In genomic region chr5:78500028-78500427, GRCh38 we compare ENCODE assay signal across 16 cellular contexts.
A peak's percentile ranks its signal among the peaks of the same experiment; 100 is the strongest.
DNase-seq lines count a peak whose midpoint lies in the region; ATAC-seq, FAIRE-seq and TF ChIP-seq lines count a peak whose summit lies in the region.
"Had no signal": no experiment of that assay in that cellular context is flagged by ENCODE, and none has a peak within 500 bp of the region (broad histone marks: within the 10 kb centered on the region; RNA-seq: fewer than 3 reads in every experiment).

No MANE protein-coding gene starts in this region.

- H3K27ac ChIP-seq in GM23248 (no peak overlapping the region), endodermal cell (ENCODE audit: low read depth, low read length) (no peak overlapping the region), psoas muscle (no peak overlapping the region)
- H3K27ac ChIP-seq: BLaER1 treated with 17β-estradiol and CSF1 and Interleukin-3, amounts not matched to agents 10 nM and 100 nM; SK-N-MC had no signal

- peak; percentile 36 for DNase-seq in AG08395 (ENCODE audit: low spot score)
- DNase-seq in GM23248 = peak; percentile 32
- no peak for DNase-seq in endodermal cell
- DNase-seq in foreskin fibroblast = peak; percentile 52 to 68
- no peak for DNase-seq in DMS79 (lab: John Stamatoyannopoulos, UW)
- DNase-seq in lower leg skin (ENCODE audit: low spot score in 2 of 2) = no peak
- DNase-seq in D721Med (ENCODE audit: insufficient read length, low spot score) = no peak
- DNase-seq in psoas muscle = no peak
- DNase-seq: CD8-positive, alpha-beta T cell; KBM-7; NCI-H1436; NCI-H1930 had no signal

- H3K36me3 ChIP-seq in GM23248 (ENCODE audit: low read depth) (no peaks in the 10 kb centered on the region), endodermal cell (ENCODE audit: control insufficient read depth, insufficient read depth, low read length) (peaks cover 37% of the 10 kb centered on the region), psoas muscle (ENCODE audit: insufficient read depth in 1 of 2, low read depth in 1 of 2) (no peaks in the 10 kb centered on the region)

- peaks cover 92% of the 10 kb centered on the region for H3K4me1 Mint-ChIP-seq in endodermal cell

- no peak for TF ChIP-seq POLR2A in lower leg skin (IDR thresholded peaks at IDR 0.05)

- in situ Hi-C loops in GM23248 (cut with MboI) = no loop called here

- TF ChIP-seq CTCF in endodermal cell (conservative IDR thresholded peaks at IDR 0.05) = no peak
- TF ChIP-seq CTCF in foreskin fibroblast (IDR thresholded peaks at IDR 0.05; ENCODE audit: low read depth, low read length) = no peak
- no peak for TF ChIP-seq CTCF in lower leg skin (IDR thresholded peaks at IDR 0.05)
- no peak for TF ChIP-seq CTCF in D721Med (IDR thresholded peaks at IDR 0.05; ENCODE audit: insufficient read depth, missing control alignments)
- TF ChIP-seq CTCF in psoas muscle (IDR thresholded peaks at IDR 0.05) = no peak

- H4K20me1 ChIP-seq in GM23248 (ENCODE audit: insufficient read depth) = no peaks in the 10 kb centered on the region

- H3K4me3 ChIP-seq in GM23248 (no peak overlapping the region), endodermal cell (ENCODE audit: low read length) (peak overlapping the region; percentile 49), foreskin fibroblast (ENCODE audit: low read depth in 1 of 2, low read length in 2 of 2) (no peak overlapping the region), lower leg skin (ENCODE audit: low read depth, poor library complexity, severe bottlenecking) (no peak overlapping the region), psoas muscle (no peak overlapping the region)
- H3K4me3 ChIP-seq: BLaER1 treated with 17β-estradiol and CSF1 and Interleukin-3, amounts not matched to agents 10 nM and 100 nM; SK-N-MC had no signal

- H3K9me3 ChIP-seq in GM23248 (ENCODE audit: low read depth) (no peaks in the 10 kb centered on the region), endodermal cell (ENCODE audit: control insufficient read depth, low read length) (no peaks in the 10 kb centered on the region), psoas muscle (no peaks in the 10 kb centered on the region)
- H3K9me3 ChIP-seq: BLaER1 treated with 17β-estradiol and CSF1 and Interleukin-3, amounts not matched to agents 10 nM and 100 nM had no signal

- no peaks in the 10 kb centered on the region for H3K27me3 Mint-ChIP-seq in endodermal cell (ENCODE audit: insufficient read depth)

- ATAC-seq in psoas muscle = no peak
- ATAC-seq: CD8-positive, alpha-beta T cell; Panc1 had no signal

- intact Hi-C loops in lower leg skin (cut with DNase I; ENCODE audit: low total_unique reads) (no loop called here), psoas muscle (cut with DNase I) (no loop called here)

- 59 to 61% methylated on average over 2 of the region's 2 CpGs for WGBS in GM23248 (ENCODE audit: low coverage in 1 of 2, low lambda C conversion rate in 2 of 2, missing lambda C conversion rate in 2 of 2), 2 experiments
- 80 to 92% methylated on average over 1 to 2 of the region's 2 CpGs for WGBS in endodermal cell (ENCODE audit: insufficient coverage in 1 of 2, insufficient read length in 1 of 2), 2 experiments
- WGBS in lower leg skin, 2 donors = 80 to 97% methylated on average over 2 of the region's 2 CpGs
- 86 to 95% (median 92%) methylated on average over 2 of the region's 2 CpGs for WGBS in psoas muscle, 3 donors

- peaks cover 33% of the 10 kb centered on the region for H3K36me3 Mint-ChIP-seq in endodermal cell (ENCODE audit: low read depth)
- H3K36me3 Mint-ChIP-seq: CD8-positive, alpha-beta T cell had no signal

- no peaks in the 10 kb centered on the region for H3K9me3 Mint-ChIP-seq in endodermal cell
- H3K9me3 Mint-ChIP-seq: CD8-positive, alpha-beta T cell had no signal

- no peaks in the 10 kb centered on the region for H3K9me2 ChIP-seq in GM23248 (ENCODE audit: insufficient read depth)

- H3K27ac Mint-ChIP-seq in endodermal cell = peak overlapping the region; percentile 87
- H3K27ac Mint-ChIP-seq: CD8-positive, alpha-beta T cell had no signal

- peaks cover 41% of the 10 kb centered on the region for H3F3A ChIP-seq in GM23248 (ENCODE audit: insufficient read depth)

- no peak for FAIRE-seq in D721Med (lab: Jason Lieb, UNC)
- FAIRE-seq: H54 had no signal

- no peak overlapping the region for H2AFZ ChIP-seq in GM23248

- no peak overlapping the region for H3K4me2 ChIP-seq in GM23248 (ENCODE audit: unreplicated experiment)

- H3K4me1 ChIP-seq in GM23248 (ENCODE audit: insufficient read depth) (peaks cover 68% of the 10 kb centered on the region), endodermal cell (ENCODE audit: control insufficient read depth, insufficient read depth, low read length) (peaks cover 32% of the 10 kb centered on the region), psoas muscle (peaks cover 38% of the 10 kb centered on the region)

- H3K27me3 ChIP-seq in GM23248 (replicated peaks; ENCODE audit: insufficient read depth) (no peaks in the 10 kb centered on the region), endodermal cell (ENCODE audit: control insufficient read depth, insufficient read depth, low read length, poor library complexity, severe bottlenecking) (no peaks in the 10 kb centered on the region), psoas muscle (ENCODE audit: insufficient read depth in 3 of 3, low read length in 2 of 3) (no peaks in the 10 kb centered on the region)
- H3K27me3 ChIP-seq: BLaER1 treated with 17β-estradiol and CSF1 and Interleukin-3, amounts not matched to agents 10 nM and 100 nM had no signal

- peaks cover 44% of the 10 kb centered on the region; the same call in 1 of the 2 replicates for H3K79me2 ChIP-seq in GM23248 (ENCODE audit: insufficient read depth)

- H3K9ac ChIP-seq in GM23248 = no peak overlapping the region
- H3K9ac ChIP-seq in endodermal cell (ENCODE audit: extremely low read depth, low read length, poor library complexity, severe bottlenecking) = no peak overlapping the region
- H3K9ac ChIP-seq: BLaER1 treated with 17β-estradiol and CSF1 and Interleukin-3, amounts not matched to agents 10 nM and 100 nM had no signal

- peak overlapping the region; percentile 17 for H3K4me3 Mint-ChIP-seq in endodermal cell
- H3K4me3 Mint-ChIP-seq: CD8-positive, alpha-beta T cell had no signal

Comparison
In these comparisons a context has a peak if more than half of its experiments do, and no peak if none do; other contexts are left out.
1. DNase-seq: peak in AG08395 (single experiment), GM23248 (single experiment) and foreskin fibroblast (2 of 2); none in endodermal cell (single experiment), DMS79 (single experiment), lower leg skin (0 of 2), D721Med (single experiment) and psoas muscle (0 of 2).